ENCODE assay signal across 15 cellular contexts in the genomic region with DNA sequence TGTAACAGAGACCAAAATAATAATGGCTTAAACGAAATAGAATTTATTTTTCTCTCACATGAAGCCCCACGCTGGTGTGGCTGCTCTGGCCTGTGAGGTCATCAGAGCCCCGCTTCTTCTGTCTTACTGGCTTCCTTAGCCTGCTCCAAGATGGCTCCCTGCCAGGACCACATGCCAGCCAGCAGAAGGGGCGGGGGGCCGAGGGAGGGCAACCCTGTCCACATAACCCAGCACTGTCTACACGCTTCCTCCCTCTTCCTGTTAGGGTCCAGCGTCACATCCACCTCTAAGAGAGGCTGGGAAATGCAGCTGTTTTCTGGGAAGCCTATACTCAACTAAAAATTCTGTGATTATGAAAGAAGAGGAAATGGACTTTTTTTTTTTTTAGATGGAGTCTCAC.
DNase-seq lines count a peak whose midpoint lies in the region; ATAC-seq and TF ChIP-seq lines count a peak whose summit lies in the region.
"Had no signal": no experiment of that assay in that cellular context is flagged by ENCODE, and none has a peak within 500 bp of the region (broad histone marks: within the 10 kb centered on the region; RNA-seq: fewer than 3 reads in every experiment).

No MANE protein-coding gene starts in this region.

- H3K4me3 ChIP-seq in retinal pigment epithelial cell (ENCODE audit: low read length), result no peak overlapping the region
- H3K4me3 ChIP-seq: breast epithelium had no signal

- in situ Hi-C loops in G401 (cut with HindIII; ENCODE audit: low sequenced_read_pairs), result no loop called here

- DNase-seq in G401 (ENCODE audit: low spot score), result peak; percentile 52
- peak; percentile 62 for DNase-seq in cerebellum (ENCODE audit: low spot score)
- peak; percentile 36 for DNase-seq in iris pigment epithelial cell (ENCODE audit: low read depth)
- peak; percentile 66 for DNase-seq in retinal pigment epithelial cell (ENCODE audit: low read depth)
- no peak for DNase-seq in NCI-H1436 (lab: John Stamatoyannopoulos, UW)
- no peak for DNase-seq in activated naive CD4-positive, alpha-beta T cell (lab: John Stamatoyannopoulos, UW)
- DNase-seq in NCI-H345 treated with DMSO at 0.1 percent for 48 hours (lab: John Stamatoyannopoulos, UW; ENCODE audit: unreplicated experiment), result no peak
- DNase-seq: activated T-cell treated with anti-CD3 and anti-CD28 coated beads, Interleukin-2, amount 50 U/mL, for 48 hours; C1 segment of cervical spinal cord; islet precursor cell; NCI-H146; stimulated activated naive CD4-positive, alpha-beta T cell; WERI-Rb-1 had no signal

- no peak for ATAC-seq in HG03280 (IDR thresholded peaks at IDR 0.05; ENCODE audit: unreplicated experiment)

- no peak for TF ChIP-seq CTCF in retinal pigment epithelial cell (conservative IDR thresholded peaks at IDR 0.05; ENCODE audit: low read depth, low read length)

Comparison
In these comparisons a context has a peak if more than half of its experiments do, and no peak if none do; other contexts are left out.
1. DNase-seq: peak in G401 (single experiment), cerebellum (single experiment), iris pigment epithelial cell (single experiment) and retinal pigment epithelial cell (single experiment); none in NCI-H1436 (single experiment), activated naive CD4-positive, alpha-beta T cell (0 of 4) and NCI-H345 treated with DMSO at 0.1 percent for 48 hours (single experiment).